In the genomic region with DNA sequence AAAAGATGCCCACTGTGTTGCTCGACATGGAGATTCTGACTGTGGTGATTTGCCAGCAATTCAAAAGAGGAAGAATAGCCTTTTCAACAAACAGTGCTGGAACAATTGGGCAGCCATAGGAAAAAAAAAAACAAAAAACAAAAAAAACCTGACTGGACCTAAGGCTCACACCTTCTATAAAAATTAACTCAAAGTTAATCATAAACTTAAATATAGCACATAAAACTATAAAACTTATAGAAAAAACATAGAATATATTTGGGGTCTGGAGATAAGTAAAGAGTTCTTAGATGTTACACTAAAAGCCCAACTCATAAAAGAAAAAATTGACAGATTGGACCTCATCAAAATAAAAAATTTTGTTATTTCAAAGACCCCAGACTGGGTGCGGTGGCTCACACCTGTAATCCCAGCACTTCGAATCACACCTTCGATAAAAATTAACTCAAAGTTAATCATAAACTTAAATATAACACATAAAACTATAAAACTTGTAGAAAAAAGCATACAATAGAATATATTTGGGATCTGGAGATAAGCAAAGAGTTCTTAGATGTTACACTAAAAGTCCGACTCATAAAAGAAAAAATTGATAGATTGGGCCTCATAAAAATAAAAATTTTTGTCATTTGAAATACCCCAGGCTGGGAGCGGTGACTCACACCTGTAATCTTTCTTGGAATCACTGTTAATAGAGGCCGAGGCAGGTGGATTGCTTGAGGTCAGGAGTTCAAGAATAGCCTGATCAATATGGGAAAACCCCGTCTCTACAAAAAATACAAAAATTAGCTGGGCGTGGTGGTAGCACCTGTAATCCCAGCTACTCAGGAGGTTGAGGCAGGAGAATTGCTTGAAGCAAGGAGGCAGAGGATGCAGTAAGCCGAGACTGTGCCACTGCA, we compare ENCODE assay signal across 18 cellular contexts.
"Had no signal": no experiment of that assay in that cellular context is flagged by ENCODE, and none has a peak within 500 bp of the region (broad histone marks: within the 10 kb centered on the region; RNA-seq: fewer than 3 reads in every experiment).

No MANE protein-coding gene starts in this region.

- DNase-seq: cerebellar nuclear complex; effector CD4-positive, alpha-beta T cell; endodermal cell; erythroblast; left ventricle myocardium inferior; mesendoderm; naive thymus-derived CD4-positive, alpha-beta T cell; nephron progenitor cell; right cardiac atrium; stimulated activated CD4-positive, alpha-beta T cell treated with anti-CD3 and anti-CD28 coated beads, Interleukin-4, amount 100 ng/mL, for 24 hours; tibial artery; upper lobe of left lung; uterus had no signal

- ATAC-seq: naive thymus-derived CD4-positive, alpha-beta T cell; right cardiac atrium; stimulated activated memory B cell treated with anti-CD40 and anti-IgM and Interleukin-4, amounts not matched to agents 10 μg/mL and 1 μg/mL and 100 μg/mL, for 72 hours had no signal

- FAIRE-seq: endothelial cell of umbilical vein had no signal

- H3K27me3 ChIP-seq: foreskin keratinocyte, tibial artery, upper lobe of left lung, uterus had no signal

- H3K4me1 ChIP-seq: foreskin keratinocyte, left ventricle myocardium inferior, tibial artery, upper lobe of left lung, uterus had no signal

- H3K9me3 ChIP-seq: upper lobe of left lung, uterus had no signal

- H3K36me3 ChIP-seq: left ventricle myocardium inferior, tibial artery, upper lobe of left lung, uterus had no signal

- H3K27ac ChIP-seq: coronary artery, left ventricle myocardium inferior, tibial artery, upper lobe of left lung, uterus had no signal

- H3K4me3 ChIP-seq: coronary artery, left ventricle myocardium inferior, lung, tibial artery, upper lobe of left lung, uterus had no signal
